ENCODE assay signal across 8 cellular contexts in genomic region chr9:137590123-137590468, GRCh38. TPM values are rescaled to one million over a fixed set of nuclear protein-coding genes. Genes with fewer than 3 reads are reported as not detected.
DNase-seq lines count a peak whose midpoint lies in the region; ATAC-seq and TF ChIP-seq lines count a peak whose summit lies in the region.

No MANE protein-coding gene starts in this region.

- under 1% methylated on average over 61 of the region's 61 CpGs for WGBS in urinary bladder

- no peak overlapping the region for H3K27ac ChIP-seq in cardiac muscle cell
- peak overlapping the region; percentile 56 for H3K27ac ChIP-seq in RWPE2 (ENCODE audit: poor library complexity, severe bottlenecking)
- no peak overlapping the region for H3K27ac ChIP-seq in urinary bladder (ENCODE audit: low read depth)

- TF ChIP-seq CTCF in cardiac muscle cell (IDR thresholded peaks at IDR 0.05; ENCODE audit: low read depth, low read length) (no peak), RWPE2 (IDR thresholded peaks at IDR 0.05; ENCODE audit: poor library complexity, severe bottlenecking) (no peak)

- H3K27me3 ChIP-seq in cardiac muscle cell (no peaks in the 10 kb centered on the region), RWPE2 (ENCODE audit: insufficient read depth, poor library complexity, severe bottlenecking) (no peaks in the 10 kb centered on the region)

- ATAC-seq in Right ventricle myocardium inferior (no peak), RWPE2 (ENCODE audit: low read depth) (no peak)

- H3K36me3 ChIP-seq in cardiac muscle cell, result peaks cover 22% of the 10 kb centered on the region
- peaks cover 33% of the 10 kb centered on the region for H3K36me3 ChIP-seq in RWPE2 (ENCODE audit: low read depth)
- peaks cover 2% of the 10 kb centered on the region for H3K36me3 ChIP-seq in urinary bladder (ENCODE audit: insufficient read depth)

- intact Hi-C loops in Right ventricle myocardium inferior (cut with DNase I), result no loop called here

- peaks cover 4% of the 10 kb centered on the region for H3K4me1 ChIP-seq in cardiac muscle cell (ENCODE audit: low read depth)
- H3K4me1 ChIP-seq in RWPE2 (ENCODE audit: insufficient read depth, poor library complexity, severe bottlenecking), result no peaks in the 10 kb centered on the region
- H3K4me1 ChIP-seq in urinary bladder (ENCODE audit: insufficient read depth), result no peaks in the 10 kb centered on the region

- H3K4me3 ChIP-seq in cardiac muscle cell (peak overlapping the region; percentile 65), RWPE2 (ENCODE audit: severe bottlenecking) (peak overlapping the region; percentile 88), iPS-18c (ENCODE audit: insufficient read depth, low read depth, low read length) (peak overlapping the region; percentile 73), urinary bladder (ENCODE audit: low read depth, low read length) (peak overlapping the region; percentile 90)

- DNase-seq in cardiac muscle cell (ENCODE audit: low read depth in 1 of 2, low spot score in 1 of 2) (no peak), Right ventricle myocardium inferior (ENCODE audit: missing footprints) (no peak), RWPE2 (ENCODE audit: low spot score) (no peak), superior temporal gyrus (ENCODE audit: extremely low spot score) (no peak), GF-D8 (lab: John Stamatoyannopoulos, UW) (no peak), HuH-7 (ENCODE audit: low spot score) (no peak)

- no peaks in the 10 kb centered on the region for H3K9me3 ChIP-seq in cardiac muscle cell (ENCODE audit: low read depth)
- H3K9me3 ChIP-seq in RWPE2 (ENCODE audit: severe bottlenecking), result no peaks in the 10 kb centered on the region
- no peaks in the 10 kb centered on the region for H3K9me3 ChIP-seq in iPS-18c (ENCODE audit: control insufficient read depth, insufficient read depth, low read length)

RNA-seq across cellular contexts. Expression of gene ZMYND19, which starts 0.2 kb away (rescaled TPM):
- 30.6 and 35.3 TPM in 2 replicates for total RNA-seq in cardiac muscle cell
- 48.1 and 49.0 TPM in 2 replicates for polyA plus RNA-seq in cardiac muscle cell
- total RNA-seq in Right ventricle myocardium inferior, result 10.8 TPM
- 7.9 TPM for total RNA-seq in urinary bladder
- polyA plus RNA-seq in urinary bladder, result 13.2 TPM

RNA-seq across cellular contexts. Expression of gene DPH7, which starts 11.4 kb away (rescaled TPM):
- 57.3 and 65.6 TPM in 2 replicates for total RNA-seq in cardiac muscle cell
- polyA plus RNA-seq in cardiac muscle cell, result 61.2 and 78.4 TPM in 2 replicates
- 17.2 TPM for total RNA-seq in Right ventricle myocardium inferior
- 21.2 TPM for total RNA-seq in urinary bladder
- polyA plus RNA-seq in urinary bladder, result 28.8 TPM

RNA-seq across cellular contexts. Expression of gene ARRDC1, which starts 15.4 kb away (rescaled TPM):
- total RNA-seq in cardiac muscle cell (53.0 and 82.9 TPM in 2 replicates), Right ventricle myocardium inferior (17.5 TPM), urinary bladder (14.3 TPM)
- polyA plus RNA-seq in cardiac muscle cell (73.9 and 91.8 TPM in 2 replicates), urinary bladder (37.5 TPM)

RNA-seq across cellular contexts. Expression of gene EHMT1, which starts 28.7 kb away (rescaled TPM):
- total RNA-seq in cardiac muscle cell (65.7 and 93.8 TPM in 2 replicates), Right ventricle myocardium inferior (30.5 TPM), urinary bladder (48.6 TPM)
- polyA plus RNA-seq in cardiac muscle cell (55.5 and 60.3 TPM in 2 replicates), urinary bladder (44.7 TPM)

RNA-seq across cellular contexts. Expression of gene MRPL41, which starts 38.4 kb away (rescaled TPM):
- total RNA-seq in cardiac muscle cell (70.2 and 98.6 TPM in 2 replicates), Right ventricle myocardium inferior (244 TPM), urinary bladder (16.7 TPM)
- polyA plus RNA-seq in cardiac muscle cell (93.1 and 111 TPM in 2 replicates), urinary bladder (74.9 TPM)
